20 cellular contexts compared by ENCODE assay signal in genomic region chrX:129599499-129599898, GRCh38. TPM values are rescaled to one million over a fixed set of nuclear protein-coding genes. Genes with fewer than 3 reads are reported as not detected.
"Had no signal": no experiment of that assay in that cellular context is flagged by ENCODE, and none has a peak within 500 bp of the region (broad histone marks: within the 10 kb centered on the region; RNA-seq: fewer than 3 reads in every experiment).

No MANE protein-coding gene starts in this region.

- H3K27ac Mint-ChIP-seq: natural killer cell treated with Interleukin-12 subunit alpha and Interleukin-12 subunit beta and Interleukin-15 and Interleukin-18, amount 100 ng/mL, for 72 hours had no signal

- H2AFZ ChIP-seq: hepatocyte, parathyroid adenoma had no signal

- H3K4me1 ChIP-seq: psoas muscle had no signal

- DNase-seq: central memory CD4-positive, alpha-beta T cell; cortex of kidney; dorsolateral prefrontal cortex; effector CD8-positive, alpha-beta T cell; esophagus squamous epithelium; midbrain; psoas muscle; retina; right lobe of liver; spleen; stimulated activated CD4-positive, alpha-beta T cell treated with anti-CD3 and anti-CD28 coated beads, Interleukin-15, amount 100 ng/mL, for 24 hours; stimulated activated CD4-positive, alpha-beta T cell treated with anti-CD3 and anti-CD28 coated beads, Interleukin-1b, Interleukin-23, amount 100 ng/mL, for 48 hours; stimulated activated naive CD4-positive, alpha-beta T cell; stomach; substantia nigra; transverse colon had no signal

- H3K4me3 Mint-ChIP-seq: natural killer cell treated with Interleukin-12 subunit alpha and Interleukin-12 subunit beta and Interleukin-15 and Interleukin-18, amount 100 ng/mL, for 72 hours had no signal

- H3K27me3 ChIP-seq: esophagus squamous epithelium, hepatocyte, right lobe of liver, stomach, transverse colon had no signal

- H3K9me3 Mint-ChIP-seq: natural killer cell treated with Interleukin-12 subunit alpha and Interleukin-12 subunit beta and Interleukin-15 and Interleukin-18, amount 100 ng/mL, for 72 hours had no signal

- H3K36me3 ChIP-seq: right lobe of liver, spleen, thoracic aorta, transverse colon had no signal

- H3K36me3 Mint-ChIP-seq: natural killer cell treated with Interleukin-12 subunit alpha and Interleukin-12 subunit beta and Interleukin-15 and Interleukin-18, amount 100 ng/mL, for 72 hours had no signal

- H3K27ac ChIP-seq: esophagus squamous epithelium, hepatocyte, parathyroid adenoma, psoas muscle, right lobe of liver, spleen, stomach, thoracic aorta, transverse colon had no signal

- H3K9me3 ChIP-seq: esophagus squamous epithelium, psoas muscle, right lobe of liver, spleen, stomach, thoracic aorta, transverse colon had no signal

- H3K4me3 ChIP-seq: dorsolateral prefrontal cortex, esophagus squamous epithelium, hepatocyte, psoas muscle, right lobe of liver, spleen, stomach, thoracic aorta, transverse colon had no signal

- H3K4me2 ChIP-seq: hepatocyte had no signal

- H3K9ac ChIP-seq: parathyroid adenoma had no signal

- H3K79me2 ChIP-seq: hepatocyte, parathyroid adenoma had no signal

RNA-seq across cellular contexts. Expression of gene APLN, which starts 55.3 kb away (rescaled TPM):
- total RNA-seq: transverse colon had no signal
